23 cellular contexts compared by ENCODE assay signal in the genomic region with DNA sequence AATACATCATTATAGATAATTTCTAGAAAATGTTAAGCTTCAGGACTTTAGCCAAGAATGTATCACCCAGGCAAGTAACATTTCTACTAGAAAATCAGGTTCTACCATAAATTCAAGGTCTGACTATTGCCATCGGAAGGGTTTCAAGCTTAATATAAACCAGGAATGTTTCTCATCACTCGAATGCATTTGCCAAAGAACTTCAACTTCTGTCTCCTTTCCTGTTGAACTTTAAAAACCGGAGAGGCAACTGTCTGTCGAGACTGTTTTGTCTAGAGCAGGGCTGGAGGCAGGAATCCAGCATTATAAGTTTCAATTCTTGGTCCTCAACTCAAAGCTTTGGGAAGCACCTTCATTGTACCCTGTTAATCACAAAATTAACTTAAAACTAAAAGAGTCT.
"Had no signal": no experiment of that assay in that cellular context is flagged by ENCODE, and none has a peak within 500 bp of the region (broad histone marks: within the 10 kb centered on the region; RNA-seq: fewer than 3 reads in every experiment).

No MANE protein-coding gene starts in this region.

- H3K27me3 Mint-ChIP-seq: activated CD4-positive, alpha-beta memory T cell treated with anti-CD3 and anti-CD28 coated beads for 36 hours; activated CD4-positive, alpha-beta T cell treated with anti-CD3 and anti-CD28 coated beads, Interleukin-2, amount 10 ng/mL, durations not matched to agents 7 days and 5 days; activated naive CD8-positive, alpha-beta T cell treated with anti-CD3 and anti-CD28 coated beads, Interleukin-2, amount 50 U/mL, for 24 hours had no signal

- H3K4me3 Mint-ChIP-seq: activated CD4-positive, alpha-beta memory T cell treated with anti-CD3 and anti-CD28 coated beads for 36 hours; activated CD4-positive, alpha-beta T cell treated with anti-CD3 and anti-CD28 coated beads, Interleukin-2, amount 10 ng/mL, durations not matched to agents 7 days and 5 days; activated naive CD8-positive, alpha-beta T cell treated with anti-CD3 and anti-CD28 coated beads, Interleukin-2, amount 50 U/mL, for 24 hours; activated T-cell treated with anti-CD3 and anti-CD28 coated beads, Interleukin-2, amount 50 U/mL, for 4 hours had no signal

- H3K4me1 Mint-ChIP-seq: activated naive CD8-positive, alpha-beta T cell treated with anti-CD3 and anti-CD28 coated beads, Interleukin-2, amount 50 U/mL, for 24 hours had no signal

- DNase-seq: activated CD4-positive, alpha-beta memory T cell treated with anti-CD3 and anti-CD28 coated beads for 36 hours; activated CD4-positive, alpha-beta T cell treated with anti-CD3 and anti-CD28 coated beads, Interleukin-2, amount 10 ng/mL, durations not matched to agents 7 days and 5 days; activated CD4-positive, CD25-positive, alpha-beta regulatory T cell; activated CD8-positive, alpha-beta memory T cell treated with anti-CD3 and anti-CD28 coated beads for 24 hours; activated effector memory CD4-positive, alpha-beta T cell treated with anti-CD3 and anti-CD28 coated beads, Interleukin-2, amount 50 U/mL, for 16 hours; activated naive CD4-positive, alpha-beta T cell treated with Interleukin-2 at 50 U/mL for 16 hours; activated naive CD8-positive, alpha-beta T cell treated with anti-CD3 and anti-CD28 coated beads, Interleukin-2, amount 50 U/mL, for 24 hours; activated T-cell treated with anti-CD3 and anti-CD28 coated beads, Interleukin-2, amount 50 U/mL, for 4 hours; amygdala; brain microvascular endothelial cell; caudate nucleus; KG1; NCI-H1092; NCI-H1417; NCI-H1930; NCI-H345; NCI-H510A; NCI-H526 treated with DMSO at 0.1 percent for 48 hours; NCI-H82; SIG-M5; T-helper 1 cell had no signal

- H3K27me3 ChIP-seq: brain microvascular endothelial cell had no signal

- H3K27ac ChIP-seq: brain microvascular endothelial cell, VCaP had no signal

- H3K27ac Mint-ChIP-seq: activated CD4-positive, alpha-beta memory T cell treated with anti-CD3 and anti-CD28 coated beads for 36 hours; activated CD4-positive, alpha-beta T cell treated with anti-CD3 and anti-CD28 coated beads, Interleukin-2, amount 10 ng/mL, durations not matched to agents 7 days and 5 days; activated naive CD4-positive, alpha-beta T cell treated with anti-CD3 and anti-CD28 coated beads, Interleukin-2, amount 50 U/mL, for 72 hours; activated naive CD8-positive, alpha-beta T cell treated with anti-CD3 and anti-CD28 coated beads, Interleukin-2, amount 50 U/mL, for 24 hours had no signal

- H3K9me3 Mint-ChIP-seq: activated CD4-positive, alpha-beta memory T cell treated with anti-CD3 and anti-CD28 coated beads for 36 hours; activated naive CD8-positive, alpha-beta T cell treated with anti-CD3 and anti-CD28 coated beads, Interleukin-2, amount 50 U/mL, for 24 hours; activated T-cell treated with anti-CD3 and anti-CD28 coated beads, Interleukin-2, amount 50 U/mL, for 4 hours had no signal

- H3K36me3 ChIP-seq: brain microvascular endothelial cell had no signal
